In genomic region chr2:219294356-219295351, GRCh38 we compare ENCODE assay signal across 1 cellular context.
TF ChIP-seq lines count a peak whose summit lies in the region.

No MANE protein-coding gene starts in this region.

TF ChIP-seq in HEK293, 187 proteins besides CTCF, POLR2A, EP300 and RAD21 (continued from another document):
- TF ChIP-seq, protein P1, sequence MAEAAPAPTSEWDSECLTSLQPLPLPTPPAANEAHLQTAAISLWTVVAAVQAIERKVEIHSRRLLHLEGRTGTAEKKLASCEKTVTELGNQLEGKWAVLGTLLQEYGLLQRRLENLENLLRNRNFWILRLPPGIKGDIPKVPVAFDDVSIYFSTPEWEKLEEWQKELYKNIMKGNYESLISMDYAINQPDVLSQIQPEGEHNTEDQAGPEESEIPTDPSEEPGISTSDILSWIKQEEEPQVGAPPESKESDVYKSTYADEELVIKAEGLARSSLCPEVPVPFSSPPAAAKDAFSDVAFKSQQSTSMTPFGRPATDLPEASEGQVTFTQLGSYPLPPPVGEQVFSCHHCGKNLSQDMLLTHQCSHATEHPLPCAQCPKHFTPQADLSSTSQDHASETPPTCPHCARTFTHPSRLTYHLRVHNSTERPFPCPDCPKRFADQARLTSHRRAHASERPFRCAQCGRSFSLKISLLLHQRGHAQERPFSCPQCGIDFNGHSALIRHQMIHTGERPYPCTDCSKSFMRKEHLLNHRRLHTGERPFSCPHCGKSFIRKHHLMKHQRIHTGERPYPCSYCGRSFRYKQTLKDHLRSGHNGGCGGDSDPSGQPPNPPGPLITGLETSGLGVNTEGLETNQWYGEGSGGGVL (tag by site-specific recombination; IDR thresholded peaks at IDR 0.05), result peak; percentile 53; the same call in 1 of the 2 replicates
- no peak for TF ChIP-seq ZNF830 (tag by site-specific recombination; IDR thresholded peaks at IDR 0.05; ENCODE audit: low read depth)
- TF ChIP-seq KLF8 (tag by site-specific recombination; IDR thresholded peaks at IDR 0.05), result peak; percentile 79; the same call in 1 of the 2 replicates
- TF ChIP-seq ZBTB6 (tag by site-specific recombination; IDR thresholded peaks at IDR 0.05), result peak; percentile 78
- peak; percentile 62; the same call in 1 of the 2 replicates for TF ChIP-seq PBX3 (CRISPR knock-in tag; IDR thresholded peaks at IDR 0.05)
- 0 out of 2 replicates have a peak, but pooled peaks have one; percentile 36 for TF ChIP-seq PRDM10 (tag by site-specific recombination; IDR thresholded peaks at IDR 0.05)
- no peak for TF ChIP-seq AEBP2 (tag by site-specific recombination; IDR thresholded peaks at IDR 0.05; ENCODE audit: borderline replicate concordance)
- 0 out of 2 replicates have a peak, but pooled peaks have one; percentile 6 for TF ChIP-seq ZBTB7A (tag by site-specific recombination; IDR thresholded peaks at IDR 0.05; ENCODE audit: low read depth)
- peak; percentile 49 for TF ChIP-seq KLF9 (tag by site-specific recombination; IDR thresholded peaks at IDR 0.05; ENCODE audit: low read depth)
- TF ChIP-seq ZEB2 (tag by site-specific recombination; IDR thresholded peaks at IDR 0.05), result 0 out of 2 replicates have a peak, but pooled peaks have one; percentile 37
- TF ChIP-seq ZNF692 (tag by site-specific recombination; IDR thresholded peaks at IDR 0.05), result peak; percentile 71; the same call in 1 of the 2 replicates
- TF ChIP-seq ZBTB17 (tag by site-specific recombination; IDR thresholded peaks at IDR 0.05), result peak; percentile 51; the same call in 1 of the 2 replicates
- TF ChIP-seq KLF10 (tag by site-specific recombination; IDR thresholded peaks at IDR 0.05), result peak; percentile 49; the same call in 1 of the 2 replicates
- TF ChIP-seq SETDB1 (IDR thresholded peaks at IDR 0.05; ENCODE audit: insufficient read length, low read length), result peak; percentile 77
- TF ChIP-seq, protein P2, sequence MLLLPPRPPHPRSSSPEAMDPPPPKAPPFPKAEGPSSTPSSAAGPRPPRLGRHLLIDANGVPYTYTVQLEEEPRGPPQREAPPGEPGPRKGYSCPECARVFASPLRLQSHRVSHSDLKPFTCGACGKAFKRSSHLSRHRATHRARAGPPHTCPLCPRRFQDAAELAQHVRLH (tag by site-specific recombination; IDR thresholded peaks at IDR 0.05), result 0 out of 2 replicates have a peak, but pooled peaks have one; percentile 16
- 0 out of 2 replicates have a peak, but pooled peaks have one; percentile 59 for TF ChIP-seq KLF16 (tag by site-specific recombination; IDR thresholded peaks at IDR 0.05)
- no peak for TF ChIP-seq SCRT1 (tag by site-specific recombination; IDR thresholded peaks at IDR 0.05; ENCODE audit: borderline replicate concordance)
- 0 out of 2 replicates have a peak, but pooled peaks have one; percentile 7 for TF ChIP-seq ZNF521 (tag by site-specific recombination; IDR thresholded peaks at IDR 0.05)
- peak; percentile 73; the same call in 1 of the 2 replicates for TF ChIP-seq ZBTB20 (tag by site-specific recombination; IDR thresholded peaks at IDR 0.05)
- TF ChIP-seq ZNF16 (tag by site-specific recombination; IDR thresholded peaks at IDR 0.05; ENCODE audit: low read depth), result no peak
- TF ChIP-seq ZNF366 (tag by site-specific recombination; conservative IDR thresholded peaks at IDR 0.05), result peak; percentile 98
- peak; percentile 62; the same call in 1 of the 2 replicates for TF ChIP-seq GLIS2 (tag by site-specific recombination; IDR thresholded peaks at IDR 0.05)
- peak; percentile 76; the same call in 1 of the 2 replicates for TF ChIP-seq ZNF600 (tag by site-specific recombination; IDR thresholded peaks at IDR 0.05)
- peak; percentile 73 for TF ChIP-seq ZNF660 (tag by site-specific recombination; IDR thresholded peaks at IDR 0.05)
- 0 out of 2 replicates have a peak, but pooled peaks have one; percentile 27 for TF ChIP-seq BCL11A (tag by site-specific recombination; IDR thresholded peaks at IDR 0.05; ENCODE audit: low read depth)
- TF ChIP-seq ZNF843 (tag by site-specific recombination; IDR thresholded peaks at IDR 0.05), result no peak
- 0 out of 2 replicates have a peak, but pooled peaks have one; percentile 38 for TF ChIP-seq ZXDB (tag by site-specific recombination; IDR thresholded peaks at IDR 0.05)
- peak; percentile 77 for TF ChIP-seq ZFHX2 (tag by site-specific recombination; conservative IDR thresholded peaks at IDR 0.05)
- peak; percentile 18; the same call in 1 of the 2 replicates for TF ChIP-seq ZNF2 (tag by site-specific recombination; IDR thresholded peaks at IDR 0.05)
- TF ChIP-seq ZBTB48 (tag by site-specific recombination; IDR thresholded peaks at IDR 0.05), result peak; percentile 62; the same call in 1 of the 2 replicates
